In genomic region chr14:80448267-80448666, GRCh38 we compare ENCODE assay signal across 35 cellular contexts.
DNase-seq lines count a peak whose midpoint lies in the region; ATAC-seq and TF ChIP-seq lines count a peak whose summit lies in the region.
"Had no signal": no experiment of that assay in that cellular context is flagged by ENCODE, and none has a peak within 500 bp of the region (broad histone marks: within the 10 kb centered on the region; RNA-seq: fewer than 3 reads in every experiment).

No MANE protein-coding gene starts in this region.

- H2AFZ ChIP-seq in SK-N-SH (ENCODE audit: low read depth) (no peak overlapping the region), neural progenitor cell (replicated peaks) (no peak overlapping the region)

- H3K27ac ChIP-seq in SK-N-SH (ENCODE audit: low read depth in 2 of 2, low read length in 1 of 2) (no peak overlapping the region), VCaP (0 out of 2 replicates have a peak overlapping the region, but pooled peaks have one; percentile 14), neural progenitor cell (no peak overlapping the region)
- H3K27ac ChIP-seq: 22Rv1; A549; BLaER1; BLaER1 treated with 17β-estradiol and CSF1 and Interleukin-3, amounts not matched to agents 10 nM and 100 nM; C4-2B had no signal

- H3K36me3 Mint-ChIP-seq in activated CD4-positive, alpha-beta T cell treated with anti-CD3 and anti-CD28 coated beads, Interleukin-2, amount 10 ng/mL, durations not matched to agents 7 days and 5 days (ENCODE audit: low read depth) = no peaks in the 10 kb centered on the region
- H3K36me3 Mint-ChIP-seq in neural progenitor cell = peaks cover 3% of the 10 kb centered on the region
- H3K36me3 Mint-ChIP-seq: CD14-positive monocyte; CD4-positive, alpha-beta memory T cell; CD8-positive, alpha-beta T cell had no signal

- H3K27me3 Mint-ChIP-seq in activated CD4-positive, alpha-beta T cell treated with anti-CD3 and anti-CD28 coated beads, Interleukin-2, amount 10 ng/mL, durations not matched to agents 7 days and 5 days = no peaks in the 10 kb centered on the region
- H3K27me3 Mint-ChIP-seq in neural progenitor cell (ENCODE audit: insufficient read depth, low read depth) = no peaks in the 10 kb centered on the region
- H3K27me3 Mint-ChIP-seq: B cell; CD4-positive, alpha-beta memory T cell; CD4-positive, alpha-beta T cell; CD4-positive, CD25-positive, alpha-beta regulatory T cell; CD8-positive, alpha-beta memory T cell had no signal

- no peaks in the 10 kb centered on the region for H3K9me3 ChIP-seq in SK-N-SH
- H3K9me3 ChIP-seq in neural progenitor cell (ENCODE audit: low read depth) = no peaks in the 10 kb centered on the region
- H3K9me3 ChIP-seq: BE2C had no signal

- 52% methylated on average over 3 of the region's 3 CpGs for WGBS in SK-N-SH (ENCODE audit: low lambda C conversion rate)

- H3K79me2 ChIP-seq in SK-N-SH (ENCODE audit: insufficient read depth) = no peaks in the 10 kb centered on the region
- H3K79me2 ChIP-seq in neural progenitor cell (ENCODE audit: low read depth) = no peaks in the 10 kb centered on the region

- H3K9me3 Mint-ChIP-seq in activated CD4-positive, alpha-beta T cell treated with anti-CD3 and anti-CD28 coated beads, Interleukin-2, amount 10 ng/mL, durations not matched to agents 7 days and 5 days = peaks cover 17% of the 10 kb centered on the region
- peaks cover 16% of the 10 kb centered on the region for H3K9me3 Mint-ChIP-seq in neural progenitor cell

- H3K27me3 ChIP-seq in SK-N-SH (ENCODE audit: insufficient read depth) (no peaks in the 10 kb centered on the region), neural progenitor cell (no peaks in the 10 kb centered on the region)
- H3K27me3 ChIP-seq: BE2C; BLaER1; BLaER1 treated with 17β-estradiol and CSF1 and Interleukin-3, amounts not matched to agents 10 nM and 100 nM had no signal

- CTCF ChIA-PET in SK-N-SH (lab: Yijun Ruan, JAX) = no interaction called here
- CTCF ChIA-PET in activated CD4-positive, alpha-beta T cell treated with anti-CD3 and anti-CD28 coated beads, Interleukin-2, amount 10 ng/mL, durations not matched to agents 7 days and 5 days (lab: Charles Lee) = interaction anchor here (0.6 kb wide), 1 partner anchor 96 kb away, joined by 4 read pairs; no protein-coding TSS in a partner anchor

- DNase-seq in LNCaP clone FGC (ENCODE audit: low read depth) (peak; percentile 65), SK-N-SH (peak; percentile 9), NCI-H1092 treated with DMSO at 0.1 percent for 48 hours (lab: John Stamatoyannopoulos, UW) (no peak), NCI-H510A (lab: John Stamatoyannopoulos, UW) (no peak), neural progenitor cell (ENCODE audit: low spot score) (no peak)
- no peak for DNase-seq in activated CD4-positive, alpha-beta T cell treated with anti-CD3 and anti-CD28 coated beads, Interleukin-2, amount 10 ng/mL, durations not matched to agents 7 days and 5 days
- DNase-seq: 8988T; ACHN; AML-193; C1 segment of cervical spinal cord; Caco-2; Calu3; CD4-positive, alpha-beta memory T cell; CD4-positive, alpha-beta T cell; CD4-positive, CD25-positive, alpha-beta regulatory T cell; CD8-positive, alpha-beta memory T cell; CD8-positive, alpha-beta T cell; COR-L47; DMS 273 treated with DMSO at 0.1 percent for 48 hours; DMS153; DMS53; DMS79; DMS79 treated with DMSO at 0.1 percent for 48 hours; DND-41; EL had no signal

- POLR2A ChIA-PET in SK-N-SH (lab: Yijun Ruan, JAX) = no interaction called here
- POLR2A ChIA-PET in activated CD4-positive, alpha-beta T cell treated with anti-CD3 and anti-CD28 coated beads, Interleukin-2, amount 10 ng/mL, durations not matched to agents 7 days and 5 days (lab: Charles Lee) = interaction anchor here (0.6 kb wide), 1 partner anchor 710 kb away, joined by 4 read pairs; no protein-coding TSS in a partner anchor

- no peak for ATAC-seq in SK-N-SH treated with all-trans-retinoic acid at 6 μM for 48 hours
- ATAC-seq: A549; CD8-positive, alpha-beta T cell had no signal

- H3K36me3 ChIP-seq in SK-N-SH (replicated peaks in 1 of 2; ENCODE audit: control insufficient read depth in 1 of 2, insufficient read depth in 2 of 2, low read length in 1 of 2) = no peaks in the 10 kb centered on the region
- H3K36me3 ChIP-seq in neural progenitor cell = no peaks in the 10 kb centered on the region
- H3K36me3 ChIP-seq: BE2C, BLaER1 had no signal

- no peaks in the 10 kb centered on the region for H3K4me1 Mint-ChIP-seq in activated CD4-positive, alpha-beta T cell treated with anti-CD3 and anti-CD28 coated beads, Interleukin-2, amount 10 ng/mL, durations not matched to agents 7 days and 5 days
- H3K4me1 Mint-ChIP-seq in neural progenitor cell = no peaks in the 10 kb centered on the region
- H3K4me1 Mint-ChIP-seq: B cell; CD14-positive monocyte; CD4-positive, alpha-beta memory T cell; CD4-positive, CD25-positive, alpha-beta regulatory T cell; CD8-positive, alpha-beta memory T cell had no signal

- TF ChIP-seq EP300 in SK-N-SH (IDR thresholded peaks at IDR 0.05; ENCODE audit: borderline replicate concordance in 1 of 2, low read depth in 1 of 2, low read length in 1 of 2) = no peak

- TF ChIP-seq CTCF in LNCaP clone FGC (IDR thresholded peaks at IDR 0.05; ENCODE audit: control insufficient read depth, extremely low read depth, insufficient read depth) = no peak
- TF ChIP-seq CTCF in SK-N-SH (IDR thresholded peaks at IDR 0.05) = no peak
- no peak for TF ChIP-seq CTCF in VCaP (conservative IDR thresholded peaks at IDR 0.05)
- TF ChIP-seq CTCF in neural progenitor cell (IDR thresholded peaks at IDR 0.05) = no peak

- H3K4me3 ChIP-seq in LNCaP clone FGC (ENCODE audit: low read depth, low read length) = no peak overlapping the region
- H3K4me3 ChIP-seq in SK-N-SH (ENCODE audit: low read depth in 2 of 2, low read length in 1 of 2) = no peak overlapping the region
- H3K4me3 ChIP-seq in neural progenitor cell = no peak overlapping the region
- H3K4me3 ChIP-seq: A549; BLaER1; BLaER1 treated with 17β-estradiol and CSF1 and Interleukin-3, amounts not matched to agents 10 nM and 100 nM had no signal

- H3K4me2 ChIP-seq in SK-N-SH (no peak overlapping the region), neural progenitor cell (no peak overlapping the region)
- H3K4me2 ChIP-seq: A549; BLaER1; BLaER1 treated with 17β-estradiol and CSF1 and Interleukin-3, amounts not matched to agents 10 nM and 100 nM had no signal

- no peaks in the 10 kb centered on the region for H3K4me1 ChIP-seq in SK-N-SH (ENCODE audit: control insufficient read depth in 1 of 2, insufficient read depth in 2 of 2, low read depth in 1 of 2, low read length in 1 of 2)
- H3K4me1 ChIP-seq in neural progenitor cell = no peaks in the 10 kb centered on the region
- H3K4me1 ChIP-seq: A549; BE2C; BLaER1; BLaER1 treated with 17β-estradiol and CSF1 and Interleukin-3, amounts not matched to agents 10 nM and 100 nM; Caco-2 had no signal

- H3K4me3 Mint-ChIP-seq in activated CD4-positive, alpha-beta T cell treated with anti-CD3 and anti-CD28 coated beads, Interleukin-2, amount 10 ng/mL, durations not matched to agents 7 days and 5 days = no peak overlapping the region
- H3K4me3 Mint-ChIP-seq in neural progenitor cell = no peak overlapping the region
- H3K4me3 Mint-ChIP-seq: B cell; CD14-positive monocyte; CD4-positive, alpha-beta memory T cell; CD4-positive, alpha-beta T cell; CD4-positive, CD25-positive, alpha-beta regulatory T cell; CD8-positive, alpha-beta memory T cell; CD8-positive, alpha-beta T cell had no signal

- no peaks in the 10 kb centered on the region for H4K20me1 ChIP-seq in SK-N-SH (ENCODE audit: insufficient read depth)
- H4K20me1 ChIP-seq in neural progenitor cell (ENCODE audit: low read depth) = no peaks in the 10 kb centered on the region
- H4K20me1 ChIP-seq: BLaER1; BLaER1 treated with 17β-estradiol and CSF1 and Interleukin-3, amounts not matched to agents 10 nM and 100 nM had no signal

- H3F3A ChIP-seq in SK-N-SH (replicated peaks; ENCODE audit: insufficient read depth) (no peaks in the 10 kb centered on the region), neural progenitor cell (ENCODE audit: low read depth) (no peaks in the 10 kb centered on the region)

- H3K9ac ChIP-seq in SK-N-SH = no peak overlapping the region
- H3K9ac ChIP-seq in neural progenitor cell = no peak overlapping the region
- H3K9ac ChIP-seq: BLaER1; BLaER1 treated with 17β-estradiol and CSF1 and Interleukin-3, amounts not matched to agents 10 nM and 100 nM had no signal

- no peaks in the 10 kb centered on the region for H3K9me2 ChIP-seq in SK-N-SH

- TF ChIP-seq RAD21 in SK-N-SH (IDR thresholded peaks at IDR 0.05; ENCODE audit: low read length) = no peak

- H3K27ac Mint-ChIP-seq in activated CD4-positive, alpha-beta T cell treated with anti-CD3 and anti-CD28 coated beads, Interleukin-2, amount 10 ng/mL, durations not matched to agents 7 days and 5 days = no peak overlapping the region
- H3K27ac Mint-ChIP-seq in neural progenitor cell = no peak overlapping the region
- H3K27ac Mint-ChIP-seq: B cell; CD14-positive monocyte; CD4-positive, alpha-beta memory T cell; CD4-positive, alpha-beta T cell; CD4-positive, CD25-positive, alpha-beta regulatory T cell; CD8-positive, alpha-beta memory T cell; CD8-positive, alpha-beta T cell had no signal

TF ChIP-seq in SK-N-SH, 30 proteins besides CTCF, POLR2A, EP300 and RAD21 (continues in another document):
- TF ChIP-seq TEAD4 (IDR thresholded peaks at IDR 0.05; ENCODE audit: borderline replicate concordance, insufficient read depth) = no peak
- no peak for TF ChIP-seq FOXM1 (IDR thresholded peaks at IDR 0.05; ENCODE audit: low read depth)
- no peak for TF ChIP-seq IRF3 (IDR thresholded peaks at IDR 0.05; ENCODE audit: low read depth, low read length)

TF ChIP-seq in SK-N-SH treated with all-trans-retinoic acid at 6 μM for 48 hours, 23 proteins besides CTCF, POLR2A, EP300 and RAD21:
- no peak for TF ChIP-seq BACH2 (CRISPR knock-in tag; IDR thresholded peaks at IDR 0.05; ENCODE audit: borderline replicate concordance)
- 0 out of 2 replicates have a peak, but pooled peaks have one; percentile 17 for TF ChIP-seq ZNF70 (CRISPR knock-in tag; IDR thresholded peaks at IDR 0.05)
- no peak for TF ChIP-seq PPARA (CRISPR knock-in tag; IDR thresholded peaks at IDR 0.05; ENCODE audit: borderline replicate concordance)
- TF ChIP-seq TOX (CRISPR knock-in tag; IDR thresholded peaks at IDR 0.05; ENCODE audit: borderline replicate concordance) = no peak
- no peak for TF ChIP-seq CSRNP3 (CRISPR knock-in tag; IDR thresholded peaks at IDR 0.05)

Comparison
In these comparisons a context has a peak if more than half of its experiments do, and no peak if none do; other contexts are left out.
1. DNase-seq: peak in LNCaP clone FGC (single experiment) and SK-N-SH (single experiment); none in activated CD4-positive, alpha-beta T cell treated with anti-CD3 and anti-CD28 coated beads, Interleukin-2, amount 10 ng/mL, durations not matched to agents 7 days and 5 days (single experiment), NCI-H1092 treated with DMSO at 0.1 percent for 48 hours (single experiment), NCI-H510A (single experiment) and neural progenitor cell (single experiment).